In the genomic region with DNA sequence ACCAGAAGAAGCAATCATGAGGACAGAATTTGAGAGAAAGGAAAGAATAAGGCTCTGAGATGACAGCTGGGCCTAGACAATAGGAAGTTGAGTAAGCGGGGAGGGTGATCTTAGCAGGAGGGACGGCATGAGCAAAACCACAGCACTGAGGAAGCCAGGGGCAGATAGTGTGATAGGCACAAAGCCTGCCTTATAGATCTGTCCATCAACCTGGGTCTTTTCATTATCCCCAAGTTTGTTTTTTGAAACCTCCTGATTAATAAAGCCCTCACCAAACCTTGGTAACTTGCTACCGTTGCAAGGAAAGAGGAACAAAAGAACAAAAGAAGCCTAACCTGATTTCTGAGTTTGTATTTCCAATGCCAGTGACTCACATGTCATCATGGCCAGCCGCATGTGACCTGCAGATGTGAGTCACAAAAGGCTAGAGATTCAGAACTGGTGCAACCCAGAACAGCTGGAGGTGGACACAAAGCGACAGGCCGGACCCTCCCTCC, we compare ENCODE assay signal across 9 cellular contexts. TPM values are rescaled to one million over a fixed set of nuclear protein-coding genes. Genes with fewer than 3 reads are reported as not detected.
DNase-seq lines count a peak whose midpoint lies in the region; ATAC-seq and TF ChIP-seq lines count a peak whose summit lies in the region.
"Had no signal": no experiment of that assay in that cellular context is flagged by ENCODE, and none has a peak within 500 bp of the region (broad histone marks: within the 10 kb centered on the region; RNA-seq: fewer than 3 reads in every experiment).

No MANE protein-coding gene starts in this region.

- no peak for TF ChIP-seq CTCF in adrenal gland (IDR thresholded peaks at IDR 0.05)

- in situ Hi-C loops in G401 (cut with HindIII; ENCODE audit: low sequenced_read_pairs), result no loop called here

- WGBS in adrenal gland, 4 donors, result 31 to 48% (median 43%) methylated on average over 6 of the region's 6 CpGs

- peaks cover 11 to 14% of the 10 kb centered on the region in 2 donors for H3K4me1 ChIP-seq in adrenal gland (replicated peaks in 1 of 2)

- peak overlapping the region in 4 of 5 donors; percentile 69 to 87 (median 84) for H3K27ac ChIP-seq in adrenal gland

- H3K9me3 ChIP-seq in adrenal gland (replicated peaks in 1 of 3), result no peaks in the 10 kb centered on the region

- H3K36me3 ChIP-seq in adrenal gland (replicated peaks in 1 of 2), result no peaks in the 10 kb centered on the region

- intact Hi-C loops in adrenal gland (cut with DNase I), result loop anchor here in 1 of 2 donors (10.0 kb wide), 1 partner anchor 51 kb away; a partner anchor contains a TSS

- H3K27me3 ChIP-seq in adrenal gland, result no peaks in the 10 kb centered on the region

- peak in 1 of 2 donors; percentile 64 for TF ChIP-seq POLR2A in adrenal gland (IDR thresholded peaks at IDR 0.05)

- no peak for ATAC-seq in HG02981 (IDR thresholded peaks at IDR 0.05; ENCODE audit: unreplicated experiment)

- DNase-seq in A172 (ENCODE audit: low spot score), result peak; percentile 78
- peak; percentile 70 for DNase-seq in HS-5 (ENCODE audit: low read depth)
- DNase-seq in adrenal gland, result peak; percentile 65 to 93 (median 86)
- peak; percentile 65 for DNase-seq in kidney glomerular epithelial cell (lab: John Stamatoyannopoulos, UW)
- DNase-seq in NCI-H146 (lab: John Stamatoyannopoulos, UW), result no peak
- DNase-seq in NCI-H2171 (lab: John Stamatoyannopoulos, UW), result no peak
- DNase-seq in G401 (ENCODE audit: low spot score), result no peak
- DNase-seq: effector CD4-positive, alpha-beta T cell had no signal

- no peak overlapping the region for H3K4me3 ChIP-seq in adrenal gland

RNA-seq across cellular contexts. Expression of a gene that starts 55.7 kb away (rescaled TPM):
- total RNA-seq in A172 (2014; rRNA removed; shearing (Covaris generic)), result 2.1 and 3.1 TPM in 2 replicates
- 10 to 100 TPM in 2 of 8 donors, 1 to 10 TPM in 6; 2.8 to 14.3 (median 7.1) TPM for total RNA-seq in adrenal gland
- 1 to 10 TPM; 1.6 to 3.2 (median 2.1) TPM for polyA plus RNA-seq in adrenal gland
- total RNA-seq in G401 (2014; rRNA removed; shearing (Covaris generic)), result not detected in 2 replicates

Comparison
In these comparisons a context has a peak if more than half of its experiments do, and no peak if none do; other contexts are left out.
1. DNase-seq: peak in A172 (single experiment), HS-5 (single experiment), adrenal gland (7 of 7) and kidney glomerular epithelial cell (single experiment); none in NCI-H146 (single experiment), NCI-H2171 (single experiment) and G401 (single experiment).